In the genomic region with DNA sequence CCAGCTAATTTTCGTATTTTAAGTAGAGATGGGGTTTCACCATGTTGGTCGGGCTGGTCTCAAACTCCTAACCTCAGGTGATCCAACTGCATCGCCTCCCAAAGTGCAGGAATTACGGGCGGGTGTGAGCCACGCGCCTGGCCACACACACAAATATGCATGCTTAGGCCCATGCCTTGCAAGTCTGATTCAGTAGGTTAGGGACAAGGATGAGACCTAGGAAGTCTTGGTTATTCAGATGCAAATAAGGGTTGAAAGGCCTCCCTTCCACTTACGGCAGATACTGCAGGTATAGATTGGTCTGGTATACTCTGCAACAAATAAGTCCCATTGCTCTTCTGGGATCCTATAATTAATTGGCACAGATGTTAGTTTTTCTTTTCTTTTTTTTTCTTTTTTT, we compare ENCODE assay signal across 23 cellular contexts.
"Had no signal": no experiment of that assay in that cellular context is flagged by ENCODE, and none has a peak within 500 bp of the region (broad histone marks: within the 10 kb centered on the region; RNA-seq: fewer than 3 reads in every experiment).

No MANE protein-coding gene starts in this region.

- H3K4me3 Mint-ChIP-seq: activated CD4-positive, alpha-beta memory T cell treated with anti-CD3 and anti-CD28 coated beads, Interleukin-2, amount 10 ng/mL, durations not matched to agents 7 days and 5 days; activated CD4-positive, alpha-beta T cell treated with anti-CD3 and anti-CD28 coated beads for 36 hours; activated naive CD4-positive, alpha-beta T cell treated with anti-CD3 and anti-CD28 coated beads for 36 hours; activated naive CD8-positive, alpha-beta T cell; activated T-helper 17 cell treated with anti-CD3 and anti-CD28 coated beads, Interleukin-2, amount 50 U/mL, for 72 hours had no signal

- H3K4me1 ChIP-seq: Peyer's patch, SJCRH30 had no signal

- DNase-seq: activated CD4-positive, alpha-beta memory T cell treated with anti-CD3 and anti-CD28 coated beads, Interleukin-2, amount 10 ng/mL, durations not matched to agents 7 days and 5 days; activated CD4-positive, alpha-beta T cell treated with anti-CD3 and anti-CD28 coated beads for 36 hours; activated CD4-positive, alpha-beta T cell treated with anti-CD3 and anti-CD28 coated beads, Interleukin-2, amount 50 U/mL, for 1 hour; activated gamma-delta T cell; activated naive CD4-positive, alpha-beta T cell treated with anti-CD3 and anti-CD28 coated beads for 36 hours; activated T-cell treated with anti-CD3 and anti-CD28 coated beads for 4 hours; activated T-cell treated with anti-CD3 and anti-CD28 coated beads, Interleukin-2, amount 50 U/mL, for 48 hours; anterior cingulate cortex; KG1; NCI-H1048; NCI-H1930; NCI-H345; NCI-H510A; NCI-H526 treated with DMSO at 0.1 percent for 48 hours; Peyer's patch; Right ventricle myocardium superior; SJCRH30; SK-N-SH; T-helper 1 cell had no signal

- H3K27ac Mint-ChIP-seq: activated CD4-positive, alpha-beta memory T cell treated with anti-CD3 and anti-CD28 coated beads, Interleukin-2, amount 10 ng/mL, durations not matched to agents 7 days and 5 days; activated CD4-positive, alpha-beta T cell treated with anti-CD3 and anti-CD28 coated beads for 36 hours; activated naive CD4-positive, alpha-beta T cell treated with anti-CD3 and anti-CD28 coated beads for 36 hours; activated naive CD8-positive, alpha-beta T cell; activated T-helper 17 cell treated with anti-CD3 and anti-CD28 coated beads, Interleukin-2, amount 50 U/mL, for 72 hours had no signal

- H3K4me2 ChIP-seq: SK-N-SH had no signal

- H3K27ac ChIP-seq: Peyer's patch, RWPE1, SJCRH30, VCaP had no signal

- H3K9me2 ChIP-seq: SK-N-SH had no signal

- H3K4me3 ChIP-seq: Peyer's patch, SJCRH30 had no signal

- H3K27me3 Mint-ChIP-seq: activated naive CD8-positive, alpha-beta T cell had no signal

- H3K9ac ChIP-seq: SK-N-SH had no signal

- H3K9me3 ChIP-seq: Peyer's patch, SJCRH30, SK-N-SH had no signal

- ATAC-seq: activated CD4-positive, alpha-beta T cell treated with anti-CD3 and anti-CD28 coated beads for 36 hours; activated T-helper 17 cell treated with anti-CD3 and anti-CD28 coated beads, Interleukin-2, amount 50 U/mL, for 72 hours had no signal

- H3K4me1 Mint-ChIP-seq: activated CD4-positive, alpha-beta memory T cell treated with anti-CD3 and anti-CD28 coated beads, Interleukin-2, amount 10 ng/mL, durations not matched to agents 7 days and 5 days; activated CD4-positive, alpha-beta T cell treated with anti-CD3 and anti-CD28 coated beads for 36 hours; activated T-helper 17 cell treated with anti-CD3 and anti-CD28 coated beads, Interleukin-2, amount 50 U/mL, for 72 hours had no signal

- H3K27me3 ChIP-seq: Peyer's patch, SJCRH30 had no signal

- H3K36me3 ChIP-seq: Peyer's patch, SJCRH30 had no signal

- H3K9me3 Mint-ChIP-seq: activated CD4-positive, alpha-beta memory T cell treated with anti-CD3 and anti-CD28 coated beads, Interleukin-2, amount 10 ng/mL, durations not matched to agents 7 days and 5 days; activated naive CD4-positive, alpha-beta T cell treated with anti-CD3 and anti-CD28 coated beads for 36 hours; activated T-helper 17 cell treated with anti-CD3 and anti-CD28 coated beads, Interleukin-2, amount 50 U/mL, for 72 hours had no signal

- H3K36me3 Mint-ChIP-seq: activated naive CD8-positive, alpha-beta T cell had no signal
